Comparison of ENCODE assay signal across 12 cellular contexts in the genomic region with DNA sequence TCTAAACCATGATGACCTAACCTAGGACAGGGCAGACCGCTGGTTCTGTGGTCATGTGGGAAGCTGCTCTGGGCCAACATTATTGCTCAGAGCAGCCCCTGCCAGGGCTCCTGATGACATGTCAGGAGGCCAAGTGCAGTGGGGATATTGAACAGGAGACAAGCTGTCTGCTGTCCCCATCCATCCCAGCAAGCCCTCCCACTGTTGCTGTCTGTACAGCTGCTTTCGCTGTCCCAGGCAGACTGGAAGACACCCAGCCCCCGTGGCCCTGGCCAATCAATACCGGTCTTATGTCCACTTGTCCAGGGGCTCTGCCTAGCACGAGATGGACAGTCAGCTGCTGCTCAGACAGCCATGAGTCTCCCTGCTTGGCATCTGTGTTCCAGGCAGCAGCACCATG. TPM values are rescaled to one million over a fixed set of nuclear protein-coding genes. Genes with fewer than 3 reads are reported as not detected.
DNase-seq lines count a peak whose midpoint lies in the region; ATAC-seq, FAIRE-seq and TF ChIP-seq lines count a peak whose summit lies in the region.
"Had no signal": no experiment of that assay in that cellular context is flagged by ENCODE, and none has a peak within 500 bp of the region (broad histone marks: within the 10 kb centered on the region; RNA-seq: fewer than 3 reads in every experiment).

No MANE protein-coding gene starts in this region.

- no peaks in the 10 kb centered on the region for H3K36me3 Mint-ChIP-seq in stimulated activated memory B cell treated with anti-CD40 and anti-IgM and Interleukin-4, amounts not matched to agents 10 μg/mL and 1 μg/mL and 100 μg/mL, for 72 hours
- H3K36me3 Mint-ChIP-seq: CD4-positive, CD25-positive, alpha-beta regulatory T cell had no signal

- FAIRE-seq in bronchial epithelial cell (lab: Jason Lieb, UNC): peak; percentile 52
- FAIRE-seq in HepG2 (lab: Jason Lieb, UNC): no peak

- POLR2A ChIA-PET in HepG2 (lab: Yijun Ruan, JAX): no interaction called here

- H3K9me3 Mint-ChIP-seq in stimulated activated memory B cell treated with anti-CD40 and anti-IgM and Interleukin-4, amounts not matched to agents 10 μg/mL and 1 μg/mL and 100 μg/mL, for 72 hours: no peaks in the 10 kb centered on the region
- H3K9me3 Mint-ChIP-seq: CD4-positive, CD25-positive, alpha-beta regulatory T cell; stimulated activated naive CD8-positive, alpha-beta T cell treated with anti-CD3 and anti-CD28 coated beads, Interleukin-15, amount 100 ng/mL, for 72 hours had no signal

- H3K4me1 Mint-ChIP-seq in stimulated activated memory B cell treated with anti-CD40 and anti-IgM and Interleukin-4, amounts not matched to agents 10 μg/mL and 1 μg/mL and 100 μg/mL, for 72 hours: peaks cover 57% of the 10 kb centered on the region
- H3K4me1 Mint-ChIP-seq: CD4-positive, CD25-positive, alpha-beta regulatory T cell had no signal

- no peak overlapping the region for H3K4me3 Mint-ChIP-seq in stimulated activated memory B cell treated with anti-CD40 and anti-IgM and Interleukin-4, amounts not matched to agents 10 μg/mL and 1 μg/mL and 100 μg/mL, for 72 hours
- H3K4me3 Mint-ChIP-seq: CD4-positive, CD25-positive, alpha-beta regulatory T cell; stimulated activated naive CD8-positive, alpha-beta T cell treated with anti-CD3 and anti-CD28 coated beads, Interleukin-15, amount 100 ng/mL, for 72 hours had no signal

- no peak overlapping the region for H3K4me3 ChIP-seq in bronchial epithelial cell (ENCODE audit: low read depth, low read length)
- H3K4me3 ChIP-seq in HepG2 (replicated peaks in 1 of 3; ENCODE audit: insufficient read depth in 1 of 3, low read depth in 2 of 3, low read length in 3 of 3): no peak overlapping the region

- H4K20me1 ChIP-seq in HepG2 (ENCODE audit: insufficient read depth, low read length): no peaks in the 10 kb centered on the region

- CTCF ChIA-PET in HepG2 (lab: Yijun Ruan, JAX; ENCODE audit: low intra/inter-chr PET ratio, low total read pairs): no interaction called here

- TF ChIP-seq CTCF in bronchial epithelial cell (IDR thresholded peaks at IDR 0.05; ENCODE audit: insufficient read depth, low read length, severe bottlenecking) (no peak), HepG2 (CRISPR knock-in tag; IDR thresholded peaks at IDR 0.05) (no peak)

- no peak overlapping the region for H3K9ac ChIP-seq in HepG2 (ENCODE audit: insufficient read depth, low read depth, low read length)

- intact Hi-C loops in HepG2 (cut with micrococcal nuclease; ENCODE audit: unreplicated experiment): no loop called here

- no peak for TF ChIP-seq EP300 in HepG2 (IDR thresholded peaks at IDR 0.05; ENCODE audit: low read depth in 2 of 2, low read length in 2 of 2)
- no peak for TF ChIP-seq EP300 in HepG2 (CRISPR knock-in tag; IDR thresholded peaks at IDR 0.05; ENCODE audit: borderline replicate concordance)

- no peaks in the 10 kb centered on the region for H3K9me3 ChIP-seq in HepG2 (ENCODE audit: low read length)

- ATAC-seq in stimulated activated memory B cell treated with anti-CD40 and anti-IgM and Interleukin-4, amounts not matched to agents 10 μg/mL and 1 μg/mL and 100 μg/mL, for 72 hours: no peak
- ATAC-seq in HepG2: no peak
- no peak for ATAC-seq in HG02642 (IDR thresholded peaks at IDR 0.05; ENCODE audit: poor library complexity, unreplicated experiment)
- no peak for ATAC-seq in HG03432 (IDR thresholded peaks at IDR 0.05; ENCODE audit: unreplicated experiment)
- ATAC-seq: stimulated activated naive CD8-positive, alpha-beta T cell treated with anti-CD3 and anti-CD28 coated beads, Interleukin-15, amount 100 ng/mL, for 72 hours had no signal

- no peak overlapping the region for H3K4me2 ChIP-seq in HepG2 (ENCODE audit: low read depth, low read length)

- H3K27ac Mint-ChIP-seq in stimulated activated memory B cell treated with anti-CD40 and anti-IgM and Interleukin-4, amounts not matched to agents 10 μg/mL and 1 μg/mL and 100 μg/mL, for 72 hours: peak overlapping the region; percentile 82
- H3K27ac Mint-ChIP-seq: CD4-positive, CD25-positive, alpha-beta regulatory T cell; stimulated activated naive CD8-positive, alpha-beta T cell treated with anti-CD3 and anti-CD28 coated beads, Interleukin-15, amount 100 ng/mL, for 72 hours had no signal

- no peaks in the 10 kb centered on the region for H3K79me2 ChIP-seq in HepG2 (ENCODE audit: insufficient read depth, low read length)

- no peak for TF ChIP-seq RAD21 in HepG2 (CRISPR knock-in tag; IDR thresholded peaks at IDR 0.05)

- H3K27ac ChIP-seq in HepG2 (ENCODE audit: extremely low read length, insufficient read depth, low read length): no peak overlapping the region

- no peak overlapping the region for H2AFZ ChIP-seq in HepG2 (ENCODE audit: low read length)

- no peak for TF ChIP-seq POLR2A in HepG2 (IDR thresholded peaks at IDR 0.05; ENCODE audit: insufficient read depth in 1 of 2, low read depth in 2 of 2, low read length in 2 of 2)

- BruUV-seq in HepG2 (replicated peaks; lab: Mats Ljungman, UMichigan): no TSS peak

- WGBS in HepG2 (ENCODE audit: low lambda C conversion rate): 20% methylated on average over 5 of the region's 5 CpGs

- H3K27me3 Mint-ChIP-seq in stimulated activated memory B cell treated with anti-CD40 and anti-IgM and Interleukin-4, amounts not matched to agents 10 μg/mL and 1 μg/mL and 100 μg/mL, for 72 hours: no peaks in the 10 kb centered on the region
- H3K27me3 Mint-ChIP-seq: stimulated activated naive CD8-positive, alpha-beta T cell treated with anti-CD3 and anti-CD28 coated beads, Interleukin-15, amount 100 ng/mL, for 72 hours had no signal

- in situ Hi-C loops in HepG2 (cut with HindIII; ENCODE audit: extremely low pct_ligation_motif_present, low pct_unique_long_range_greater_than_20kb): no loop called here

- no peaks in the 10 kb centered on the region for H3K4me1 ChIP-seq in HepG2 (ENCODE audit: insufficient read depth, low read length)

- H3K27me3 ChIP-seq in bronchial epithelial cell (ENCODE audit: control insufficient read depth, insufficient read depth, low read length) (peaks cover 2% of the 10 kb centered on the region), HepG2 (ENCODE audit: control insufficient read depth in 1 of 2, insufficient read depth in 2 of 2, low read length in 2 of 2) (peaks cover 0 to 54% of the 10 kb centered on the region in 2 experiments; a peak in 2 of 5 replicates)

- H3K36me3 ChIP-seq in bronchial epithelial cell (ENCODE audit: control insufficient read depth, insufficient read depth, low read length) (no peaks in the 10 kb centered on the region), HepG2 (replicated peaks in 1 of 2; ENCODE audit: control insufficient read depth in 1 of 2, insufficient read depth in 2 of 2, low read length in 2 of 2) (no peaks in the 10 kb centered on the region)

- peak; percentile 19 for DNase-seq in M059J (ENCODE audit: low read depth)
- no peak for DNase-seq in bronchial epithelial cell (ENCODE audit: low read depth)
- peak in 47 of 51 donors; percentile 16 to 94 (median 75) for DNase-seq in hypothalamus (lab: John Stamatoyannopoulos, UW)
- no peak for DNase-seq in HepG2 (ENCODE audit: low spot score)
- no peak for DNase-seq in cerebellar nuclear complex (lab: John Stamatoyannopoulos, UW)
- DNase-seq: activated CD4-positive, alpha-beta T cell treated with anti-CD3 and anti-CD28 coated beads for 1 hour; CD4-positive, CD25-positive, alpha-beta regulatory T cell; Kasumi-1; stimulated activated naive CD8-positive, alpha-beta T cell treated with anti-CD3 and anti-CD28 coated beads, Interleukin-15, amount 100 ng/mL, for 72 hours had no signal

TF ChIP-seq in HepG2, 621 proteins besides CTCF, POLR2A, EP300 and RAD21:
- TF ChIP-seq MBNL3 (CRISPR knock-in tag; conservative IDR thresholded peaks at IDR 0.05) (no peak), ZNF543 (CRISPR knock-in tag; IDR thresholded peaks at IDR 0.05) (no peak), RNF2 (conservative IDR thresholded peaks at IDR 0.05; ENCODE audit: low read depth) (no peak), MAZ (IDR thresholded peaks at IDR 0.05; ENCODE audit: borderline replicate concordance, low read depth, low read length) (no peak), MAZ (CRISPR knock-in tag; IDR thresholded peaks at IDR 0.05; ENCODE audit: low read depth) (no peak), RBAK (CRISPR knock-in tag; IDR thresholded peaks at IDR 0.05) (no peak), ZNF879 (CRISPR knock-in tag; IDR thresholded peaks at IDR 0.05) (no peak), TOPORS (CRISPR knock-in tag; IDR thresholded peaks at IDR 0.05) (no peak), ZNF432 (CRISPR knock-in tag; IDR thresholded peaks at IDR 0.05; ENCODE audit: borderline replicate concordance) (no peak), SNAI1 (CRISPR knock-in tag; IDR thresholded peaks at IDR 0.05; ENCODE audit: borderline replicate concordance) (no peak)

RNA-seq across cellular contexts. Expression of gene FNDC1, which starts 43.2 kb away (rescaled TPM):
- total RNA-seq in M059J (2014; rRNA removed; shearing (Covaris generic)): not detected in 2 replicates
- not detected in 2 replicates for total RNA-seq in bronchial epithelial cell
- not detected in 2 replicates for total RNA-seq in HepG2 (2016; rRNA removed; fragmentation: Illumina TruSeq; extraction: Trizol)
- total RNA-seq in HepG2 (2016; cell fraction: cytosol; rRNA removed; fragmentation: Illumina TruSeq; extraction: Trizol; ENCODE audit: low read depth): not detected in 2 replicates
- total RNA-seq in HepG2 (2016; cell fraction: insoluble cytoplasmic fraction; rRNA removed; fragmentation: Illumina TruSeq; extraction: Trizol): not detected in 2 replicates
- not detected in 2 replicates for total RNA-seq in HepG2 (2016; cell fraction: membrane; rRNA removed; fragmentation: Illumina TruSeq; extraction: Trizol)
- not detected in 2 replicates for total RNA-seq in HepG2 (2016; cell fraction: nucleus; rRNA removed; fragmentation: Illumina TruSeq; extraction: Trizol)
- not detected in 2 replicates for polyA plus RNA-seq in HepG2 (2011; rRNA removed)
- not detected in 2 replicates for polyA plus RNA-seq in HepG2 (2011; cell fraction: cytosol; rRNA removed)
- polyA plus RNA-seq in HepG2 (2011; cell fraction: nucleus; rRNA removed): not detected in 2 replicates
- polyA plus RNA-seq in HepG2 (2012): not detected in 2 replicates
- polyA plus RNA-seq in HepG2 (2016; cell fraction: cytosol; fragmentation: Illumina TruSeq; extraction: Trizol; ENCODE audit: low read depth): not detected in 2 replicates
- polyA plus RNA-seq in HepG2 (2016; cell fraction: insoluble cytoplasmic fraction; fragmentation: Illumina TruSeq; extraction: Trizol; ENCODE audit: low read depth): not detected in 2 replicates
- not detected in 2 replicates for polyA plus RNA-seq in HepG2 (2016; cell fraction: membrane; fragmentation: Illumina TruSeq; extraction: Trizol; ENCODE audit: low read depth)
- not detected in 2 replicates for polyA plus RNA-seq in HepG2 (2016; cell fraction: nucleus; fragmentation: Illumina TruSeq; extraction: Trizol; ENCODE audit: insufficient read depth, low read depth)
- not detected in 2 replicates for polyA minus RNA-seq in HepG2 (2011; rRNA and poly(A)+ RNA removed; ENCODE audit: low replicate concordance)
- not detected in 2 replicates for polyA minus RNA-seq in HepG2 (2011; cell fraction: cytosol; rRNA and poly(A)+ RNA removed)
- polyA minus RNA-seq in HepG2 (2011; cell fraction: nucleus; rRNA and poly(A)+ RNA removed): not detected in 2 replicates
- total RNA-seq: CD4-positive, CD25-positive, alpha-beta regulatory T cell had no signal

Comparison
In these comparisons a context has a peak if more than half of its experiments do, and no peak if none do; other contexts are left out.
1. DNase-seq: peak in M059J (single experiment) and hypothalamus (47 of 51); none in bronchial epithelial cell (single experiment), HepG2 (single experiment) and cerebellar nuclear complex (0 of 2).